In genomic region chr6:35516712-35517111, GRCh38 we compare ENCODE assay signal across 1 cellular context.
A peak's percentile ranks its signal among the peaks of the same experiment; 100 is the strongest.
TF ChIP-seq lines count a peak whose summit lies in the region.

No MANE protein-coding gene starts in this region.

TF ChIP-seq in K562, 482 proteins besides CTCF, POLR2A, EP300 and RAD21:
- no peak for TF ChIP-seq MTA2 (IDR thresholded peaks at IDR 0.05; ENCODE audit: low read depth)
- no peak for TF ChIP-seq CBX5 (IDR thresholded peaks at IDR 0.05; ENCODE audit: borderline replicate concordance, low read depth)
- TF ChIP-seq CREM (IDR thresholded peaks at IDR 0.05; ENCODE audit: low read depth): peak; percentile 29; the same call in 1 of the 2 replicates
- TF ChIP-seq, protein P1, sequence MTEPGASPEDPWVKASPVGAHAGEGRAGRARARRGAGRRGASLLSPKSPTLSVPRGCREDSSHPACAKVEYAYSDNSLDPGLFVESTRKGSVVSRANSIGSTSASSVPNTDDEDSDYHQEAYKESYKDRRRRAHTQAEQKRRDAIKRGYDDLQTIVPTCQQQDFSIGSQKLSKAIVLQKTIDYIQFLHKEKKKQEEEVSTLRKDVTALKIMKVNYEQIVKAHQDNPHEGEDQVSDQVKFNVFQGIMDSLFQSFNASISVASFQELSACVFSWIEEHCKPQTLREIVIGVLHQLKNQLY (CRISPR knock-in tag; conservative IDR thresholded peaks at IDR 0.05): no peak
- no peak for TF ChIP-seq RBFOX2 (IDR thresholded peaks at IDR 0.05; ENCODE audit: low read depth, low read length)
- no peak for TF ChIP-seq TCF3 (CRISPR knock-in tag; IDR thresholded peaks at IDR 0.05)
- no peak for TF ChIP-seq ATF1 (CRISPR knock-in tag; IDR thresholded peaks at IDR 0.05)
- peak; percentile 66 for TF ChIP-seq ATF1 (tag; IDR thresholded peaks at IDR 0.05)
